ENCODE assay signal across 8 cellular contexts in the genomic region with DNA sequence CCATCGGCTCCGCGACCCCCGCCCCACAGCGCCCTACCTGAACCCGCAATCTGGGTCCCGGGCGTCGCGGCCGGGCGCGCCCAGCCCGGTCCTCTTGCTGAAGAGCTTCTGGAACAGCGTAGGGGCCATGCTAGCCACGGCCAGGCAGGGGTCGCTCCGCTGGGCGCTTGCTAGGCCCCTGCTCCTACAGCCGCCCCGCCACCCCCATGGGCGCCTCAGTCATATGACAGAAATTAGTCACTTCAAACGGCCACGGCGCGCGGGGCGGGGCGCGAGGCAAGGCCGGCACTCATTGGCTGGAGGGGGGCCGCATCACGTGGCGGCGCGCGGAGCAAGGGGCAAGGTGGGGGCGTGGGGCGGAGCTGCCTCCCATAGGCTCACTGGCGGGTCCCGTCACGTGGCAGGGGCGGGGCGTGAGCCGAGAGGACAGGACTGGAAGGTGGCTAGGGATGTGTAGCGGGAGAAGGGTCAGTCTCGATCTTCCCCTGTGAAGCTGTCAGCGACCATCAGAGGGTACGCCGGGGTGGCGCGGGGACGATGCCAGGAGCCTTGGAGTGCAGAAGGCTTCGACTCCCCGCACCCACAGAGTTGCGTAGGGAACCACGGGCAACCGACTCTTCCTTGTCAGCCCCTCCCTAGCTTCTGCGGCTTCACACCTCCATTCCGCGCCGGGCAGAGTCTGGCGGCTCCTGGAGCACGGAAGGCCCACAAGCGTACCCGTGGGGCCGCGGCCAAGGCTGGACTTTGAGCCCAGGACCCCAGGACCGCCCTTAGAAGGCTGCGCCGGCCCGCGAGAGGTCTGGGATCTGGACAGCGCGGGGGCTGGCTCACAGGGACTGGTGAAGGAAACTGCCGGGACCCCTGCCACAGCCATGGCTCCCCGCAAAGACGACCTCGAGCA. TPM values are rescaled to one million over a fixed set of nuclear protein-coding genes. Genes with fewer than 3 reads are reported as not detected.
DNase-seq lines count a peak whose midpoint lies in the region; ATAC-seq lines count a peak whose summit lies in the region.

Gene FNIP1 (minus strand): TSS at position 225 of the 901 bp plus-strand sequence. CDS start 96 bp downstream, at position 129.

- H3K4me1 ChIP-seq in NT2/D1 (ENCODE audit: insufficient read depth, insufficient read length) (no peaks in the 10 kb centered on the region), endocrine pancreas (ENCODE audit: control insufficient read depth, insufficient read depth, low read length) (no peaks in the 10 kb centered on the region)

- peaks cover 5% of the 10 kb centered on the region for H3K27me3 ChIP-seq in NT2/D1 (ENCODE audit: insufficient read depth, insufficient read length)
- H3K27me3 ChIP-seq in endocrine pancreas (ENCODE audit: control insufficient read depth, insufficient read depth, low read length) = no peaks in the 10 kb centered on the region

- peak; percentile 99 for DNase-seq in COR-L47 (lab: John Stamatoyannopoulos, UW)
- peak; percentile 64 to 99 (median 97) for DNase-seq in HUDEP-2 (lab: John Stamatoyannopoulos, UW; ENCODE audit: unreplicated experiment in 76 of 76)
- peak; percentile 89 for DNase-seq in NT2/D1 (ENCODE audit: low read depth, low spot score)
- DNase-seq in activated CD8-positive, alpha-beta memory T cell treated with anti-CD3 and anti-CD28 coated beads, Interleukin-2, amount 10 ng/mL, durations not matched to agents 7 days and 5 days = peak; percentile 99
- peak; percentile 100 for DNase-seq in mesenteric fat pad (ENCODE audit: low spot score)
- peak; percentile 95 for DNase-seq in stimulated activated CD8-positive, alpha-beta memory T cell treated with anti-CD3 and anti-CD28 coated beads, Interleukin-15, amount 100 ng/mL, for 24 hours (ENCODE audit: low read depth)

- H3K27me3 Mint-ChIP-seq in activated CD8-positive, alpha-beta memory T cell treated with anti-CD3 and anti-CD28 coated beads, Interleukin-2, amount 10 ng/mL, durations not matched to agents 7 days and 5 days = no peaks in the 10 kb centered on the region

- CTCF ChIA-PET in activated CD8-positive, alpha-beta memory T cell treated with anti-CD3 and anti-CD28 coated beads, Interleukin-2, amount 10 ng/mL, durations not matched to agents 7 days and 5 days (lab: Charles Lee) = interaction anchor here (0.7 to 2.0 kb wide), 7 partner anchors 9 to 261 kb away, joined by 3 to 8 read pairs (median 4); no protein-coding TSS in a partner anchor

- ATAC-seq in GM21381 (IDR thresholded peaks at IDR 0.05; ENCODE audit: unreplicated experiment) = peak; percentile 95
- peak; percentile 96 for ATAC-seq in activated CD8-positive, alpha-beta memory T cell treated with anti-CD3 and anti-CD28 coated beads, Interleukin-2, amount 10 ng/mL, durations not matched to agents 7 days and 5 days

- H3K4me3 ChIP-seq in NT2/D1 (ENCODE audit: insufficient read length, low read depth) (peak within 1 kb of the TSS; percentile 75), endocrine pancreas (ENCODE audit: control insufficient read depth, insufficient read depth, low read length) (peak within 1 kb of the TSS; percentile 98)

- peak within 1 kb of the TSS; percentile 91 for H3K27ac Mint-ChIP-seq in activated CD8-positive, alpha-beta memory T cell treated with anti-CD3 and anti-CD28 coated beads, Interleukin-2, amount 10 ng/mL, durations not matched to agents 7 days and 5 days

- H3K36me3 ChIP-seq in NT2/D1 (ENCODE audit: insufficient read depth, insufficient read length, low read length) (no peaks in the 10 kb centered on the region), endocrine pancreas (ENCODE audit: control insufficient read depth, insufficient read depth, low read length) (no peaks in the 10 kb centered on the region)

- H3K9ac ChIP-seq in NT2/D1 (ENCODE audit: insufficient read length, low read depth) = peak within 1 kb of the TSS; percentile 88
- H3K9ac ChIP-seq in endocrine pancreas (ENCODE audit: control insufficient read depth, insufficient read depth, low read length) = peak within 1 kb of the TSS; percentile 97

- H3K4me3 Mint-ChIP-seq in activated CD8-positive, alpha-beta memory T cell treated with anti-CD3 and anti-CD28 coated beads, Interleukin-2, amount 10 ng/mL, durations not matched to agents 7 days and 5 days = peak within 1 kb of the TSS; percentile 97

- H3K9me3 Mint-ChIP-seq in activated CD8-positive, alpha-beta memory T cell treated with anti-CD3 and anti-CD28 coated beads, Interleukin-2, amount 10 ng/mL, durations not matched to agents 7 days and 5 days (ENCODE audit: low read depth) = no peaks in the 10 kb centered on the region

- H3K36me3 Mint-ChIP-seq in activated CD8-positive, alpha-beta memory T cell treated with anti-CD3 and anti-CD28 coated beads, Interleukin-2, amount 10 ng/mL, durations not matched to agents 7 days and 5 days = peaks cover 29% of the 10 kb centered on the region

- H3K4me1 Mint-ChIP-seq in activated CD8-positive, alpha-beta memory T cell treated with anti-CD3 and anti-CD28 coated beads, Interleukin-2, amount 10 ng/mL, durations not matched to agents 7 days and 5 days = peaks cover 33% of the 10 kb centered on the region

- no peaks in the 10 kb centered on the region for H3K9me3 ChIP-seq in NT2/D1 (ENCODE audit: insufficient read depth, low read length)
- H3K9me3 ChIP-seq in endocrine pancreas (ENCODE audit: control insufficient read depth, low read length) = no peaks in the 10 kb centered on the region

RNA-seq across cellular contexts. Expression of gene FNIP1, which starts in this region (rescaled TPM):
- 10 to 100 TPM; 25.5 to 30.3 TPM for total RNA-seq in activated CD8-positive, alpha-beta memory T cell treated with anti-CD3 and anti-CD28 coated beads, Interleukin-2, amount 10 ng/mL, durations not matched to agents 7 days and 5 days
- total RNA-seq in mesenteric fat pad = 47.6 TPM

Comparison
In these comparisons a context has a peak if more than half of its experiments do, and no peak if none do; other contexts are left out.
1. Peak in every context shown above with its lines: DNase-seq, ATAC-seq and H3K4me3 ChIP-seq.